In genomic region chr16:19662351-19662750, GRCh38 we compare ENCODE assay signal across 25 cellular contexts.
"Had no signal": no experiment of that assay in that cellular context is flagged by ENCODE, and none has a peak within 500 bp of the region (broad histone marks: within the 10 kb centered on the region; RNA-seq: fewer than 3 reads in every experiment).

No MANE protein-coding gene starts in this region.

- H3K27me3 ChIP-seq: gastrocnemius medialis, heart left ventricle, hepatocyte, left lung, neural progenitor cell, testis, tibial artery had no signal

- FAIRE-seq: islet of Langerhans had no signal

- H2AFZ ChIP-seq: hepatocyte, neural progenitor cell, parathyroid adenoma had no signal

- H3K79me2 ChIP-seq: hepatocyte had no signal

- H3K27ac ChIP-seq: coronary artery, epithelial cell of prostate, gastrocnemius medialis, heart left ventricle, hepatocyte, left lung, neural progenitor cell, parathyroid adenoma, testis, tibial artery had no signal

- H3K9me3 ChIP-seq: gastrocnemius medialis, testis, tibial artery had no signal

- H3K4me2 ChIP-seq: hepatocyte, neural progenitor cell had no signal

- DNase-seq: dermis blood vessel endothelial cell; effector memory CD8-positive, alpha-beta T cell; foreskin fibroblast; gastrocnemius medialis; heart left ventricle; left cardiac atrium; left lung; mesenchymal stem cell; midbrain; naive thymus-derived CD4-positive, alpha-beta T cell; stimulated activated CD4-positive, alpha-beta T cell treated with anti-CD3 and anti-CD28 coated beads, Interleukin-2, amount 100 ng/mL, for 24 hours; stimulated activated CD4-positive, alpha-beta T cell treated with anti-CD3 and anti-CD28 coated beads, Interleukin-4, amount 100 ng/mL, for 24 hours; stimulated activated naive CD8-positive, alpha-beta T cell treated with anti-CD3 and anti-CD28 coated beads, Interleukin-15, Interleukin-2, amounts not matched to agents 100 U/mL and 50 U/mL, for 24 hours; substantia nigra; testis; tibial artery had no signal

- ATAC-seq: effector memory CD8-positive, alpha-beta T cell; esophagus mucosa; gastrocnemius medialis; heart left ventricle; left cardiac atrium; left lung; naive thymus-derived CD4-positive, alpha-beta T cell; sciatic nerve; stimulated activated effector memory CD8-positive, alpha-beta T cell treated with anti-CD3 and anti-CD28 coated beads, Interleukin-12 subunit alpha, Interleukin-12 subunit beta, amount 100 ng/mL, for 72 hours; stimulated activated naive CD8-positive, alpha-beta T cell treated with anti-CD3 and anti-CD28 coated beads, Interleukin-15, Interleukin-2, amounts not matched to agents 100 U/mL and 50 U/mL, for 24 hours had no signal

- H3K4me3 ChIP-seq: coronary artery, gastrocnemius medialis, heart left ventricle, hepatocyte, left lung, neural progenitor cell, testis, tibial artery had no signal

- H3K9ac ChIP-seq: neural progenitor cell, parathyroid adenoma had no signal

- H3K4me1 ChIP-seq: left lung, testis had no signal
